ENCODE assay signal across 8 cellular contexts in the genomic region with DNA sequence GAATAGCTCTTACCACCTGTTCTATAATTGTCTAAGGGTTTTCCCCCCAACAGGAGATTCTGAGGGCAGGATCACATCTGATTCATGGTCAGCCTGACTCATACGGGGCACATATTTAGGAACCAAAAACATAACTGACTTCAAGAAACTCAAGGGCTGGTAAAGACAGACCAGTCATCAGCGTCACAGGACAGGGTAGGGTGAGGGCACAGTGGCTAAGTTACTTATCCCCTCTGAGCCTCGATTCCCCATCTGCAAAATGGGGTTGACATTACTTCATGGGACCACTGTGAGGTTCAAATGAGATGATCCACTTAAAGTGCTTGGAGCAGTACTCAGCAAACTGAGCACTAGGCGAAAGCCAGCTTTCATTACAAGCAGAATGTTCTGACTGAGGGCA. TPM values are rescaled to one million over a fixed set of nuclear protein-coding genes. Genes with fewer than 3 reads are reported as not detected.
A peak's percentile ranks its signal among the peaks of the same experiment; 100 is the strongest.
DNase-seq lines count a peak whose midpoint lies in the region; ATAC-seq and TF ChIP-seq lines count a peak whose summit lies in the region.

No MANE protein-coding gene starts in this region.

- DNase-seq in GM19238 (ENCODE audit: insufficient read length, low spot score): peak; percentile 30
- DNase-seq in LNCaP clone FGC (ENCODE audit: low read depth): no peak
- DNase-seq in activated T-helper 9 cell treated with anti-CD3 and anti-CD28 coated beads, Interleukin-2, amount 50 U/mL, for 16 hours (ENCODE audit: low read depth): peak; percentile 25
- no peak for DNase-seq in left ventricle myocardium superior
- DNase-seq in NCI-H524 treated with DMSO at 0.1 percent for 48 hours (lab: John Stamatoyannopoulos, UW): no peak
- no peak for DNase-seq in ecto neural progenitor cell (ENCODE audit: low spot score)

- intact Hi-C loops in left ventricle myocardium superior (cut with micrococcal nuclease): no loop called here

- peak; percentile 3 for ATAC-seq in left ventricle myocardium superior

- TF ChIP-seq CTCF in 22Rv1 (IDR thresholded peaks at IDR 0.05): no peak
- TF ChIP-seq CTCF in LNCaP clone FGC (IDR thresholded peaks at IDR 0.05; ENCODE audit: control insufficient read depth, extremely low read depth, insufficient read depth): no peak

- peak overlapping the region; percentile 66 for H3K27ac ChIP-seq in 22Rv1
- H3K27ac ChIP-seq in skin epidermis: peak overlapping the region in 20 of 21 experiments; percentile 68 to 99 (median 92)

- H3K4me3 ChIP-seq in LNCaP clone FGC (ENCODE audit: low read depth, low read length) (peak overlapping the region; percentile 74), skin epidermis (peak overlapping the region; percentile 75 to 99 (median 94))

RNA-seq across cellular contexts. Expression of a gene that starts 0.6 kb away (rescaled TPM):
- total RNA-seq in left ventricle myocardium superior: 33.7 TPM

RNA-seq across cellular contexts. Expression of a gene that starts 0.7 kb away (rescaled TPM):
- 22.5 TPM for total RNA-seq in left ventricle myocardium superior

RNA-seq across cellular contexts. Expression of a gene that starts 42.5 kb away (rescaled TPM):
- total RNA-seq in left ventricle myocardium superior: 7.4 TPM

RNA-seq across cellular contexts. Expression of a gene that starts 57.1 kb away (rescaled TPM):
- total RNA-seq in left ventricle myocardium superior: 10.9 TPM

Comparison
In these comparisons a context has a peak if more than half of its experiments do, and no peak if none do; other contexts are left out.
1. DNase-seq: peak in GM19238 (single experiment) and activated T-helper 9 cell treated with anti-CD3 and anti-CD28 coated beads, Interleukin-2, amount 50 U/mL, for 16 hours (single experiment); none in LNCaP clone FGC (single experiment), left ventricle myocardium superior (single experiment), NCI-H524 treated with DMSO at 0.1 percent for 48 hours (single experiment) and ecto neural progenitor cell (single experiment).